ENCODE assay signal across 9 cellular contexts in genomic region chr16:81707411-81708321, GRCh38.
DNase-seq lines count a peak whose midpoint lies in the region; ATAC-seq and TF ChIP-seq lines count a peak whose summit lies in the region.
"Had no signal": no experiment of that assay in that cellular context is flagged by ENCODE, and none has a peak within 500 bp of the region (broad histone marks: within the 10 kb centered on the region; RNA-seq: fewer than 3 reads in every experiment).

No MANE protein-coding gene starts in this region.

- WGBS in smooth muscle cell (ENCODE audit: low lambda C conversion rate) = 88% methylated on average over 23 of the region's 30 CpGs

- no peak overlapping the region for H3K4me2 ChIP-seq in smooth muscle cell

- H3K4me1 ChIP-seq in RWPE2 (ENCODE audit: insufficient read depth, poor library complexity, severe bottlenecking) (peaks cover 12% of the 10 kb centered on the region), smooth muscle cell (ENCODE audit: low read depth) (peaks cover 24% of the 10 kb centered on the region)

- no peaks in the 10 kb centered on the region for H3K27me3 ChIP-seq in RWPE2 (ENCODE audit: insufficient read depth, poor library complexity, severe bottlenecking)
- H3K27me3 ChIP-seq in smooth muscle cell (ENCODE audit: low read depth) = no peaks in the 10 kb centered on the region

- TF ChIP-seq CTCF in RWPE2 (IDR thresholded peaks at IDR 0.05; ENCODE audit: poor library complexity, severe bottlenecking) (no peak), smooth muscle cell (IDR thresholded peaks at IDR 0.05; ENCODE audit: borderline replicate concordance, insufficient read depth, poor library complexity, severe bottlenecking) (no peak)

- H3K4me3 ChIP-seq in RWPE2 (ENCODE audit: severe bottlenecking) (no peak overlapping the region), smooth muscle cell (no peak overlapping the region)
- H3K4me3 ChIP-seq: thoracic aorta had no signal

- peaks cover 12% of the 10 kb centered on the region for H3F3A ChIP-seq in smooth muscle cell (ENCODE audit: low read depth)

- H2AFZ ChIP-seq in smooth muscle cell (ENCODE audit: low read depth) = no peak overlapping the region

- H3K79me2 ChIP-seq in smooth muscle cell (ENCODE audit: low read depth) = peaks cover 5% of the 10 kb centered on the region

- peak; percentile 50 for DNase-seq in HCEC 1CT
- DNase-seq in RWPE2 (ENCODE audit: low spot score) = no peak
- DNase-seq in glomerular visceral epithelial cell (ENCODE audit: extremely low spot score) = peak; percentile 17
- no peak for DNase-seq in smooth muscle cell (lab: John Stamatoyannopoulos, UW; ENCODE audit: unreplicated experiment)
- no peak for DNase-seq in Kasumi-1 (lab: John Stamatoyannopoulos, UW)
- DNase-seq: activated CD4-positive, alpha-beta T cell treated with anti-CD3 and anti-CD28 coated beads, Interleukin-2, amount 50 U/mL, for 4 hours had no signal

- ATAC-seq in RWPE2 (ENCODE audit: low read depth) (peak; percentile 18; the same call in 1 of the 3 replicates), HG02759 (IDR thresholded peaks at IDR 0.05; ENCODE audit: unreplicated experiment) (no peak), HG03045 (IDR thresholded peaks at IDR 0.05; ENCODE audit: unreplicated experiment) (no peak)

- no peaks in the 10 kb centered on the region for H3K9me3 ChIP-seq in RWPE2 (ENCODE audit: severe bottlenecking)
- no peaks in the 10 kb centered on the region for H3K9me3 ChIP-seq in smooth muscle cell (replicated peaks; ENCODE audit: low read depth)
- H3K9me3 ChIP-seq: thoracic aorta had no signal

- H3K27ac ChIP-seq in RWPE2 (ENCODE audit: poor library complexity, severe bottlenecking) = peak overlapping the region; percentile 14
- peak overlapping the region; percentile 1 for H3K27ac ChIP-seq in smooth muscle cell (ENCODE audit: low read depth)
- H3K27ac ChIP-seq: thoracic aorta had no signal

- H3K9ac ChIP-seq in smooth muscle cell (ENCODE audit: low read depth) = no peak overlapping the region

- no peaks in the 10 kb centered on the region for H4K20me1 ChIP-seq in smooth muscle cell (ENCODE audit: low read depth)

- peaks cover 58% of the 10 kb centered on the region for H3K36me3 ChIP-seq in RWPE2 (ENCODE audit: low read depth)
- no peaks in the 10 kb centered on the region for H3K36me3 ChIP-seq in smooth muscle cell (ENCODE audit: low read depth)

Comparison
In these comparisons a context has a peak if more than half of its experiments do, and no peak if none do; other contexts are left out.
1. DNase-seq: peak in HCEC 1CT (single experiment) and glomerular visceral epithelial cell (single experiment); none in RWPE2 (single experiment), smooth muscle cell (single experiment) and Kasumi-1 (0 of 2).